Comparison of ENCODE assay signal across 8 cellular contexts in the genomic region with DNA sequence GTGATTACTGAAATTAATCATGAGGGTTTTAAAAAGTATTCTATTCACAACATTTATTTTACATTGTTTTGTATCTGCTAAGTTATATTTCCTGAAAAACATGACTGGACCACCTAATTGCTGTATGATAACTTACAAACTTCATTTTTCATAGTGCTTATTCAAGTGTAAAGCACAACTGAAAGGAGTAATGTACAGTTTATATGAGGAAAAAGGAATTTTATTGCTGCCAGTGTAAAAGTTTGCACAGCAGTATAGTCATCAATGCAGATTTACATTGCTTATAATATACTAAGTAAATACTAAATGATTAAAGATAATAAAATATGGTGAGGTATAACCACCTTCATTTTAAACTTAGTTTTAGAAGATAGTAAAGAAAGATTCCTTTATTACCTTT. TPM values are rescaled to one million over a fixed set of nuclear protein-coding genes. Genes with fewer than 3 reads are reported as not detected.
DNase-seq lines count a peak whose midpoint lies in the region; ATAC-seq and TF ChIP-seq lines count a peak whose summit lies in the region.

No MANE protein-coding gene starts in this region.

- peaks cover 83% of the 10 kb centered on the region for H3K79me2 ChIP-seq in GM23338 (replicated peaks; ENCODE audit: insufficient read depth)

- H3K27me3 ChIP-seq in GM23338 (ENCODE audit: insufficient read depth) (no peaks in the 10 kb centered on the region), skeletal muscle satellite cell (ENCODE audit: control insufficient read depth, insufficient read depth, low read length) (no peaks in the 10 kb centered on the region)

- TF ChIP-seq CTCF in GM23338 (conservative IDR thresholded peaks at IDR 0.05; ENCODE audit: low read depth in 2 of 2) (no peak), fibroblast of the aortic adventitia (IDR thresholded peaks at IDR 0.05; ENCODE audit: insufficient read depth, low read length) (no peak)

- DNase-seq in GM23338 (ENCODE audit: low spot score) (no peak), T-helper 17 cell (no peak), fibroblast of the aortic adventitia (ENCODE audit: low read depth) (no peak), activated gamma-delta T cell (lab: John Stamatoyannopoulos, UW) (no peak), left colon (no peak)
- no peak for DNase-seq in stimulated activated CD4-positive, alpha-beta T cell treated with anti-CD3 and anti-CD28 coated beads, Interleukin-2, amount 100 ng/mL, for 48 hours

- H3K4me2 ChIP-seq in GM23338 (peak overlapping the region; percentile 84), skeletal muscle satellite cell (ENCODE audit: low read length) (peak overlapping the region; percentile 93)

- no peaks in the 10 kb centered on the region for H3K9me3 ChIP-seq in T-helper 17 cell (ENCODE audit: control insufficient read depth, low read length, poor library complexity, severe bottlenecking)
- H3K9me3 ChIP-seq in skeletal muscle satellite cell (replicated peaks; ENCODE audit: low read length): no peaks in the 10 kb centered on the region

- peaks cover 4% of the 10 kb centered on the region for H3K9me3 Mint-ChIP-seq in GM23338

- peak overlapping the region; percentile 87 for H3K4me3 ChIP-seq in GM23338
- peak overlapping the region; percentile 87 for H3K4me3 ChIP-seq in fibroblast of the aortic adventitia (ENCODE audit: low read depth, low read length)
- H3K4me3 ChIP-seq in skeletal muscle satellite cell (ENCODE audit: low read length): peak overlapping the region; percentile 92

- ATAC-seq in GM23338: no peak
- no peak for ATAC-seq in T-helper 17 cell
- no peak for ATAC-seq in left colon
- no peak for ATAC-seq in GM21576 (IDR thresholded peaks at IDR 0.05; ENCODE audit: unreplicated experiment)

- no peaks in the 10 kb centered on the region for H3K9me2 ChIP-seq in GM23338 (ENCODE audit: insufficient read depth)

- intact Hi-C loops in left colon (cut with DNase I, micrococcal nuclease): no loop called here

- H3K4me1 ChIP-seq in GM23338 (ENCODE audit: insufficient read depth) (peaks cover 23% of the 10 kb centered on the region; the same call in 1 of the 2 replicates), skeletal muscle satellite cell (ENCODE audit: control insufficient read depth, insufficient read depth, low read length) (peaks cover 10% of the 10 kb centered on the region)

- no peak overlapping the region for H2AFZ ChIP-seq in GM23338

- peak overlapping the region; percentile 89 for H3K9ac ChIP-seq in skeletal muscle satellite cell (ENCODE audit: low read depth, low read length)

- peak overlapping the region; percentile 95 for H3K4me3 Mint-ChIP-seq in GM23338
- peak overlapping the region; percentile 83 for H3K4me3 Mint-ChIP-seq in T-helper 17 cell

- H3F3A ChIP-seq in GM23338 (replicated peaks; ENCODE audit: low read depth): peaks cover 4% of the 10 kb centered on the region; the same call in 1 of the 2 replicates

- H3K36me3 ChIP-seq in GM23338 (ENCODE audit: insufficient read depth) (no peaks in the 10 kb centered on the region), skeletal muscle satellite cell (ENCODE audit: insufficient read depth, low read length) (peaks cover under 1% of the 10 kb centered on the region)

- no peak overlapping the region for H3K27ac ChIP-seq in GM23338 (ENCODE audit: low read depth)

- H3K27me3 Mint-ChIP-seq in GM23338 (ENCODE audit: insufficient read depth, low read depth, poor library complexity) (peaks cover 5% of the 10 kb centered on the region), T-helper 17 cell (no peaks in the 10 kb centered on the region)

- H3K4me1 Mint-ChIP-seq in GM23338 (peaks cover 22% of the 10 kb centered on the region), T-helper 17 cell (peaks cover 51% of the 10 kb centered on the region)

- peaks cover 30% of the 10 kb centered on the region for H4K20me1 ChIP-seq in GM23338 (replicated peaks; ENCODE audit: insufficient read depth)

- H3K36me3 Mint-ChIP-seq in GM23338 (ENCODE audit: low read depth) (peaks cover 16% of the 10 kb centered on the region; the same call in 2 of the 3 replicates), T-helper 17 cell (ENCODE audit: low read depth) (peaks cover 7% of the 10 kb centered on the region)

- no peak overlapping the region for H3K27ac Mint-ChIP-seq in GM23338
- H3K27ac Mint-ChIP-seq in T-helper 17 cell: peak overlapping the region; percentile 93

TF ChIP-seq in GM23338, 12 proteins besides CTCF, POLR2A, EP300 and RAD21 (continues in another document):
- TF ChIP-seq EZH2 (IDR thresholded peaks at IDR 0.05; ENCODE audit: low read depth, unreplicated experiment) (no peak), ZNF331 (CRISPR knock-in tag; IDR thresholded peaks at IDR 0.05; ENCODE audit: low read depth) (no peak), JUNB (IDR thresholded peaks at IDR 0.05; ENCODE audit: unreplicated experiment) (no peak), NANOG (IDR thresholded peaks at IDR 0.05; ENCODE audit: borderline replicate concordance) (no peak), STAT1 (IDR thresholded peaks at IDR 0.05; ENCODE audit: unreplicated experiment) (no peak), CREB1 (CRISPR knock-in tag; IDR thresholded peaks at IDR 0.05; ENCODE audit: low read depth) (no peak)
- TF ChIP-seq, protein P1, sequence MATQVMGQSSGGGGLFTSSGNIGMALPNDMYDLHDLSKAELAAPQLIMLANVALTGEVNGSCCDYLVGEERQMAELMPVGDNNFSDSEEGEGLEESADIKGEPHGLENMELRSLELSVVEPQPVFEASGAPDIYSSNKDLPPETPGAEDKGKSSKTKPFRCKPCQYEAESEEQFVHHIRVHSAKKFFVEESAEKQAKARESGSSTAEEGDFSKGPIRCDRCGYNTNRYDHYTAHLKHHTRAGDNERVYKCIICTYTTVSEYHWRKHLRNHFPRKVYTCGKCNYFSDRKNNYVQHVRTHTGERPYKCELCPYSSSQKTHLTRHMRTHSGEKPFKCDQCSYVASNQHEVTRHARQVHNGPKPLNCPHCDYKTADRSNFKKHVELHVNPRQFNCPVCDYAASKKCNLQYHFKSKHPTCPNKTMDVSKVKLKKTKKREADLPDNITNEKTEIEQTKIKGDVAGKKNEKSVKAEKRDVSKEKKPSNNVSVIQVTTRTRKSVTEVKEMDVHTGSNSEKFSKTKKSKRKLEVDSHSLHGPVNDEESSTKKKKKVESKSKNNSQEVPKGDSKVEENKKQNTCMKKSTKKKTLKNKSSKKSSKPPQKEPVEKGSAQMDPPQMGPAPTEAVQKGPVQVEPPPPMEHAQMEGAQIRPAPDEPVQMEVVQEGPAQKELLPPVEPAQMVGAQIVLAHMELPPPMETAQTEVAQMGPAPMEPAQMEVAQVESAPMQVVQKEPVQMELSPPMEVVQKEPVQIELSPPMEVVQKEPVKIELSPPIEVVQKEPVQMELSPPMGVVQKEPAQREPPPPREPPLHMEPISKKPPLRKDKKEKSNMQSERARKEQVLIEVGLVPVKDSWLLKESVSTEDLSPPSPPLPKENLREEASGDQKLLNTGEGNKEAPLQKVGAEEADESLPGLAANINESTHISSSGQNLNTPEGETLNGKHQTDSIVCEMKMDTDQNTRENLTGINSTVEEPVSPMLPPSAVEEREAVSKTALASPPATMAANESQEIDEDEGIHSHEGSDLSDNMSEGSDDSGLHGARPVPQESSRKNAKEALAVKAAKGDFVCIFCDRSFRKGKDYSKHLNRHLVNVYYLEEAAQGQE (IDR thresholded peaks at IDR 0.05; ENCODE audit: unreplicated experiment): no peak

RNA-seq across cellular contexts. Expression of a gene that starts 4.0 kb away (rescaled TPM):
- 50.0 and 64.0 TPM in 2 replicates for total RNA-seq in GM23338 (2014; rRNA removed; shearing (Covaris generic))
- 20.8 and 23.4 TPM in 2 replicates for polyA plus RNA-seq in GM23338 (2016; fragmentation: Nextera tagmentation; extraction: Ambion mirVana)
- total RNA-seq in T-helper 17 cell: 10 to 100 TPM; 84.9 to 89.3 TPM
- 132 and 316 TPM in 2 replicates for total RNA-seq in fibroblast of the aortic adventitia (ENCODE audit: low replicate concordance)
- 60.9 and 94.8 TPM in 2 replicates for total RNA-seq in skeletal muscle satellite cell (2012; rRNA removed)
- total RNA-seq in left colon: 100 to 1,000 TPM in 1 of 2 donors, 10 to 100 TPM in 1; 99.3 to 101 TPM

RNA-seq across cellular contexts. Expression of a gene that starts 4.1 kb away (rescaled TPM):
- 0.24 and 0.62 TPM in 2 replicates for total RNA-seq in GM23338 (2014; rRNA removed; shearing (Covaris generic))
- 0.29 and 0.35 TPM in 2 replicates for polyA plus RNA-seq in GM23338 (2016; fragmentation: Nextera tagmentation; extraction: Ambion mirVana)
- total RNA-seq in T-helper 17 cell (under 1 TPM; 0.21 to 0.55 TPM), fibroblast of the aortic adventitia (ENCODE audit: low replicate concordance) (0.99 and 2.0 TPM in 2 replicates), left colon (1 to 10 TPM; 1.3 to 1.4 TPM)
- total RNA-seq in skeletal muscle satellite cell (2012; rRNA removed): 0.66 and 1.3 TPM in 2 replicates

RNA-seq across cellular contexts. Expression of a gene that starts 49.4 kb away (rescaled TPM):
- 43.3 and 49.6 TPM in 2 replicates for total RNA-seq in GM23338 (2014; rRNA removed; shearing (Covaris generic))
- polyA plus RNA-seq in GM23338 (2016; fragmentation: Nextera tagmentation; extraction: Ambion mirVana): 26.3 and 30.3 TPM in 2 replicates
- total RNA-seq in T-helper 17 cell: 10 to 100 TPM; 25.1 to 32.2 TPM
- total RNA-seq in fibroblast of the aortic adventitia (ENCODE audit: low replicate concordance): 45.2 and 51.8 TPM in 2 replicates
- total RNA-seq in skeletal muscle satellite cell (2012; rRNA removed): 39.3 TPM in 2 replicates
- 10 to 100 TPM; 50.5 to 51.0 TPM for total RNA-seq in left colon
